Comparison of ENCODE assay signal across 7 cellular contexts in the genomic region with DNA sequence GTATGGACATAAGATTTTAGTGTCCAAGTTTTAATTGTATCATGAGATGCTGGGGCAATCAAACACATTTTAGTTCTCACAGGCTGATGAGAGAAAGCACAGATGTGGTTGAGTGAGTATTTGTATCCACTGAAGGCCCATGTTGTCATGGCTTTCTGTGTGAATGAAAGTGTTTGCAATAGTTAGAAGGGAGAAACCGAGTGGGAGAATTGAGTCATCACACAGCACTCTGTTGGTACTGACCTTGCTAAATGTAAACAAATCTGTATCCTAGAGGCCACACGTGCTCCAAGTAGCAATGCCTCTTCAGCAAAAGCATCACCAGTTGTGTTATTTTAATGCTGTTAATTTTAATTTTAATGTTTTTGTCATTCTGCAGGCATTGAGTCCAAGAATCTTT.
DNase-seq lines count a peak whose midpoint lies in the region; ATAC-seq and TF ChIP-seq lines count a peak whose summit lies in the region.

No MANE protein-coding gene starts in this region.

- H3K4me3 ChIP-seq in NB4 (ENCODE audit: low read depth, low read length) (no peak overlapping the region), mesenchymal stem cell (ENCODE audit: insufficient read depth in 1 of 2, low read depth in 1 of 2, low read length in 2 of 2) (no peak overlapping the region), left ventricle myocardium inferior (no peak overlapping the region)

- H3K18ac ChIP-seq in mesenchymal stem cell (ENCODE audit: low read depth in 1 of 2, low read length in 2 of 2) = no peak overlapping the region

- no peak overlapping the region for H3K23ac ChIP-seq in mesenchymal stem cell (ENCODE audit: low read length in 2 of 2)

- no peak overlapping the region for H3K14ac ChIP-seq in mesenchymal stem cell (ENCODE audit: low read length in 2 of 2)

- H2AFZ ChIP-seq in mesenchymal stem cell (ENCODE audit: low read depth, low read length) = no peak overlapping the region

- 0% methylated on average over 1 of the region's 2 CpGs for WGBS in mesenchymal stem cell

- H2BK12ac ChIP-seq in mesenchymal stem cell (ENCODE audit: low read length in 2 of 2) = no peak overlapping the region

- DNase-seq in NB4 (ENCODE audit: low read depth) = peak; percentile 6
- DNase-seq in mesenchymal stem cell = peak; percentile 94
- no peak for DNase-seq in left ventricle myocardium inferior
- no peak for DNase-seq in OCI-M1 (lab: John Stamatoyannopoulos, UW)
- DNase-seq in effector CD8-positive, alpha-beta T cell (lab: John Stamatoyannopoulos, UW) = no peak

- TF ChIP-seq POLR2A in NB4 (IDR thresholded peaks at IDR 0.05; ENCODE audit: extremely low read depth, insufficient read length) = no peak

- H3K4me2 ChIP-seq in mesenchymal stem cell (ENCODE audit: low read length, poor library complexity, severe bottlenecking) = no peak overlapping the region

- H2BK15ac ChIP-seq in mesenchymal stem cell (ENCODE audit: low read depth, poor library complexity, severe bottlenecking) = no peak overlapping the region

- intact Hi-C loops in left ventricle myocardium inferior (cut with micrococcal nuclease) = no loop called here

- no peaks in the 10 kb centered on the region for H3K36me3 ChIP-seq in mesenchymal stem cell (ENCODE audit: control insufficient read depth in 1 of 2, insufficient read depth in 2 of 2, low read depth in 1 of 2, low read length in 2 of 2)
- H3K36me3 ChIP-seq in left ventricle myocardium inferior = no peaks in the 10 kb centered on the region

- peak overlapping the region; percentile 78 for H3K9ac ChIP-seq in mesenchymal stem cell (ENCODE audit: low read length)

- H2AK5ac ChIP-seq in mesenchymal stem cell (ENCODE audit: low read length, severe bottlenecking) = no peak overlapping the region

- H3K4me1 ChIP-seq in mesenchymal stem cell (ENCODE audit: control insufficient read depth, insufficient read depth, low read depth, low read length) (no peaks in the 10 kb centered on the region), left ventricle myocardium inferior (no peaks in the 10 kb centered on the region)

- H3K9me3 ChIP-seq in mesenchymal stem cell (ENCODE audit: control insufficient read depth, low read length) = no peaks in the 10 kb centered on the region
- no peaks in the 10 kb centered on the region for H3K9me3 ChIP-seq in left ventricle myocardium inferior (replicated peaks)

- no peak overlapping the region for H2BK5ac ChIP-seq in mesenchymal stem cell (ENCODE audit: low read depth, low read length, poor library complexity, severe bottlenecking)

- ATAC-seq in GM18861 (IDR thresholded peaks at IDR 0.05; ENCODE audit: unreplicated experiment) (peak; percentile 100), GM21825 (IDR thresholded peaks at IDR 0.05; ENCODE audit: unreplicated experiment) (peak; percentile 99)

- peaks cover 0 to 3% of the 10 kb centered on the region in 2 experiments for H3K27me3 ChIP-seq in mesenchymal stem cell (ENCODE audit: control insufficient read depth in 1 of 2, insufficient read depth in 1 of 2, low read length in 2 of 2)
- peaks cover 44% of the 10 kb centered on the region for H3K27me3 ChIP-seq in left ventricle myocardium inferior (ENCODE audit: low read depth)

- no peak overlapping the region for H2BK120ac ChIP-seq in mesenchymal stem cell (ENCODE audit: low read depth, low read length)

- no peak overlapping the region for H4K8ac ChIP-seq in mesenchymal stem cell (ENCODE audit: low read length)

- H4K91ac ChIP-seq in mesenchymal stem cell (ENCODE audit: low read length) = no peak overlapping the region

- TF ChIP-seq CTCF in NB4 (IDR thresholded peaks at IDR 0.05; ENCODE audit: low read depth, low read length) = no peak
- no peak for TF ChIP-seq CTCF in left ventricle myocardium inferior (IDR thresholded peaks at IDR 0.05; ENCODE audit: borderline replicate concordance)

- H3K27ac ChIP-seq in mesenchymal stem cell (ENCODE audit: low read length, poor library complexity, severe bottlenecking) (no peak overlapping the region), left ventricle myocardium inferior (replicated peaks) (no peak overlapping the region)

- H3K4ac ChIP-seq in mesenchymal stem cell (ENCODE audit: low read depth in 1 of 2, low read length in 2 of 2) = no peak overlapping the region

- no peaks in the 10 kb centered on the region for H3K79me1 ChIP-seq in mesenchymal stem cell (replicated peaks; ENCODE audit: low read length, poor library complexity, severe bottlenecking)

Comparison
In these comparisons a context has a peak if more than half of its experiments do, and no peak if none do; other contexts are left out.
1. DNase-seq: peak in NB4 (single experiment) and mesenchymal stem cell (single experiment); none in left ventricle myocardium inferior (single experiment), OCI-M1 (single experiment) and effector CD8-positive, alpha-beta T cell (single experiment).